In genomic region chr6:11217360-11218076, GRCh38 we compare ENCODE assay signal across 12 cellular contexts. TPM values are rescaled to one million over a fixed set of nuclear protein-coding genes. Genes with fewer than 3 reads are reported as not detected.
DNase-seq lines count a peak whose midpoint lies in the region; ATAC-seq and TF ChIP-seq lines count a peak whose summit lies in the region.
"Had no signal": no experiment of that assay in that cellular context is flagged by ENCODE, and none has a peak within 500 bp of the region (broad histone marks: within the 10 kb centered on the region; RNA-seq: fewer than 3 reads in every experiment).

No MANE protein-coding gene starts in this region.

- no peak overlapping the region for H2BK12ac ChIP-seq in trophoblast cell (ENCODE audit: low read length)

- H3K36me3 ChIP-seq in Caco-2 (ENCODE audit: control insufficient read depth, insufficient read depth, low read length) (no peaks in the 10 kb centered on the region; the same call in 1 of the 2 replicates), ascending aorta (peaks cover 15 to 64% of the 10 kb centered on the region in 2 donors), muscle layer of colon (ENCODE audit: insufficient read depth, low read length) (no peaks in the 10 kb centered on the region), trophoblast cell (ENCODE audit: control insufficient read depth in 1 of 2, insufficient read depth in 2 of 2, low read length in 2 of 2) (peaks cover 28 to 52% of the 10 kb centered on the region in 2 experiments)

- intact Hi-C loops in Caco-2 (cut with micrococcal nuclease; ENCODE audit: unreplicated experiment): loop anchor here (5.0 kb wide), 1 partner anchor 125 kb away; no protein-coding TSS in a partner anchor
- intact Hi-C loops in ascending aorta (cut with DNase I): no loop called here

- no TSS peak for BruUV-seq in Caco-2 (replicated peaks; lab: Mats Ljungman, UMichigan)

- no peak overlapping the region for H2BK5ac ChIP-seq in trophoblast cell (ENCODE audit: low read depth, low read length, poor library complexity)

- no peak overlapping the region for H3K18ac ChIP-seq in trophoblast cell (ENCODE audit: low read length)

- ATAC-seq in GM21737 (IDR thresholded peaks at IDR 0.05; ENCODE audit: unreplicated experiment): peak; percentile 44
- ATAC-seq: activated T-helper 17 cell treated with anti-CD3 and anti-CD28 coated beads, Interleukin-2, amount 50 U/mL, for 72 hours; GM23338 had no signal

- H2AFZ ChIP-seq in trophoblast cell (ENCODE audit: insufficient read depth, low read length, poor library complexity): no peak overlapping the region
- H2AFZ ChIP-seq: GM23338 had no signal

- POLR2A ChIA-PET in Caco-2 (lab: Charles Lee): interaction anchor here (0.9 to 1.7 kb wide), 2 partner anchors 15 to 46 kb away, joined by 3 to 15 read pairs; partner anchors contain the start of gene NEDD9

- no peak overlapping the region for H4K91ac ChIP-seq in trophoblast cell (ENCODE audit: low read depth, low read length)

- H3K27me3 Mint-ChIP-seq in Caco-2 (ENCODE audit: insufficient read depth, unreplicated experiment): no peaks in the 10 kb centered on the region
- H3K27me3 Mint-ChIP-seq: activated T-helper 17 cell treated with anti-CD3 and anti-CD28 coated beads, Interleukin-2, amount 50 U/mL, for 72 hours had no signal

- H4K12ac ChIP-seq in trophoblast cell (ENCODE audit: low read depth, low read length): no peak overlapping the region

- DNase-seq in Caco-2 (peak in 1 of 2 experiments; percentile 30), ascending aorta (ENCODE audit: low spot score in 2 of 2) (no peak), T-helper 1 cell (no peak), amniotic stem cell (lab: John Stamatoyannopoulos, UW) (no peak), trophoblast cell (no peak), NOMO-1 treated with dmso at 0.1 percent for 144 hours (lab: John Stamatoyannopoulos, UW; ENCODE audit: unreplicated experiment) (no peak)
- DNase-seq: COR-L47, occipital lobe had no signal

- no peak overlapping the region for H2AK5ac ChIP-seq in trophoblast cell (ENCODE audit: low read length)

- no peaks in the 10 kb centered on the region for H3K79me1 ChIP-seq in trophoblast cell (ENCODE audit: low read length)

- TF ChIP-seq CTCF in Caco-2 (IDR thresholded peaks at IDR 0.05; ENCODE audit: insufficient read depth in 1 of 2, low read depth in 1 of 2, low read length in 1 of 2, severe bottlenecking in 1 of 2, unreplicated experiment in 1 of 2): no peak
- TF ChIP-seq CTCF in ascending aorta (IDR thresholded peaks at IDR 0.05): no peak

- CTCF ChIA-PET in Caco-2 (lab: Charles Lee): interaction anchor here (1.0 kb wide), 1 partner anchor 15 kb away, joined by 4 read pairs; the partner anchor contains the start of gene NEDD9

- H3K9ac ChIP-seq in muscle layer of colon (ENCODE audit: low read length) (no peak overlapping the region), trophoblast cell (ENCODE audit: low read length) (no peak overlapping the region)

- H3K4me2 ChIP-seq in trophoblast cell (ENCODE audit: low read length): no peak overlapping the region
- H3K4me2 ChIP-seq: GM23338 had no signal

- H3K14ac ChIP-seq in trophoblast cell (ENCODE audit: low read length): no peak overlapping the region

- no peak overlapping the region for H3K4ac ChIP-seq in trophoblast cell (ENCODE audit: low read depth, low read length)

- peak overlapping the region; percentile 69 for H3K27ac Mint-ChIP-seq in Caco-2 (ENCODE audit: unreplicated experiment)
- H3K27ac Mint-ChIP-seq: GM23338 had no signal

- H3K4me3 ChIP-seq in Caco-2 (ENCODE audit: low read depth, low read length) (no peak overlapping the region), ascending aorta (peak overlapping the region; percentile 6 to 34), muscle layer of colon (ENCODE audit: low read depth in 1 of 2, low read length in 2 of 2) (no peak overlapping the region), trophoblast cell (ENCODE audit: low read depth, low read length) (no peak overlapping the region)
- H3K4me3 ChIP-seq: GM23338 had no signal

- H3K4me1 ChIP-seq in Caco-2: peaks cover 32% of the 10 kb centered on the region
- peaks cover 45 to 90% of the 10 kb centered on the region in 2 donors for H3K4me1 ChIP-seq in ascending aorta
- peaks cover 58% of the 10 kb centered on the region for H3K4me1 ChIP-seq in muscle layer of colon (ENCODE audit: insufficient read depth, low read length)
- H3K4me1 ChIP-seq in trophoblast cell (ENCODE audit: control insufficient read depth in 1 of 2, insufficient read depth in 2 of 2, low read length in 2 of 2): peaks cover 12 to 15% of the 10 kb centered on the region in 2 experiments

- H3K4me3 Mint-ChIP-seq in Caco-2 (ENCODE audit: unreplicated experiment): peak overlapping the region; percentile 29
- H3K4me3 Mint-ChIP-seq: activated T-helper 17 cell treated with anti-CD3 and anti-CD28 coated beads, Interleukin-2, amount 50 U/mL, for 72 hours; GM23338 had no signal

- H3K4me1 Mint-ChIP-seq in Caco-2 (ENCODE audit: low read depth, unreplicated experiment): peaks cover 39% of the 10 kb centered on the region

- H3K27ac ChIP-seq in ascending aorta (peak overlapping the region; percentile 91 to 94), muscle layer of colon (ENCODE audit: low read depth, low read length) (peak overlapping the region; percentile 13), trophoblast cell (ENCODE audit: low read depth, low read length) (no peak overlapping the region)

- peaks cover 2% of the 10 kb centered on the region for H3K79me2 ChIP-seq in trophoblast cell (ENCODE audit: control insufficient read depth, insufficient read depth, low read length, poor library complexity)

- H3K27me3 ChIP-seq in Caco-2 (replicated peaks; ENCODE audit: control insufficient read depth, insufficient read depth, low read length) (no peaks in the 10 kb centered on the region), ascending aorta (no peaks in the 10 kb centered on the region), muscle layer of colon (ENCODE audit: control insufficient read depth in 1 of 2, insufficient read depth in 2 of 2, low read length in 2 of 2) (no peaks in the 10 kb centered on the region), trophoblast cell (ENCODE audit: insufficient read depth, low read length) (no peaks in the 10 kb centered on the region)

- no peaks in the 10 kb centered on the region for H3K9me3 Mint-ChIP-seq in Caco-2 (ENCODE audit: unreplicated experiment)
- H3K9me3 Mint-ChIP-seq: activated T-helper 17 cell treated with anti-CD3 and anti-CD28 coated beads, Interleukin-2, amount 50 U/mL, for 72 hours; GM23338 had no signal

- H3K9me3 ChIP-seq in Caco-2 (no peaks in the 10 kb centered on the region), ascending aorta (no peaks in the 10 kb centered on the region), muscle layer of colon (ENCODE audit: low read length) (no peaks in the 10 kb centered on the region), trophoblast cell (ENCODE audit: insufficient read depth, low read depth, low read length) (peaks cover 2% of the 10 kb centered on the region)

- no CpG with 5 or more reads among the region's 4 CpGs for WGBS in trophoblast cell (ENCODE audit: extremely low coverage, insufficient coverage, insufficient read length)

- no peak overlapping the region for H2BK120ac ChIP-seq in trophoblast cell (ENCODE audit: insufficient read depth, low read length, poor library complexity)

- no peak overlapping the region for H3K23ac ChIP-seq in trophoblast cell (ENCODE audit: low read length)

- H4K8ac ChIP-seq in trophoblast cell (ENCODE audit: low read depth, low read length): no peak overlapping the region

- H3K36me3 Mint-ChIP-seq in Caco-2 (ENCODE audit: insufficient read depth, unreplicated experiment): peaks cover 92% of the 10 kb centered on the region

RNA-seq across cellular contexts. Expression of gene NEDD9, which starts 14.9 kb away (rescaled TPM):
- 33.2 and 36.2 TPM in 2 replicates for total RNA-seq in Caco-2 (2022)
- 150 TPM for total RNA-seq in ascending aorta
- 46.4 and 47.9 TPM in 2 replicates for polyA plus RNA-seq in trophoblast cell (2013)

Comparison
In these comparisons a context has a peak if more than half of its experiments do, and no peak if none do; other contexts are left out.
1. H3K4me3 ChIP-seq: peak in ascending aorta (2 of 2); none in Caco-2 (single experiment), muscle layer of colon (0 of 2) and trophoblast cell (single experiment).